In the genomic region with DNA sequence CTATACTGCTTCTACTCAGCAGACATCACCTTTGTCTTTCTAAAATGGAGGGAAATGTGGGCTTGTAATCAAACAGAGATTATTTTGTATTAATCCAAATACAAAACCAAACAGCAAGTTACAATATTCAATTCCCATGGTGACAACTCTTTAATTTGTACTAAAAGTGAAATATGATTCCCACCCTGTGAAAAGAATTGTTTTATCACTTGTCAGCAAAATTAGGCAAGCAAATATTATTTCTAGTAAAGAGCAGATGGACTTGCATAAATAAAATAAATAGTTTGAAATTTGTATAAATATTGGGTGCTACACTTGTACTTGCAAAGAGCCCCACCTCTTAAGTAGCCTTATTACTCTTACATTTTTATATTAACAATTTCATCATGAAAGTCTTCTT, we compare ENCODE assay signal across 2 cellular contexts.
A peak's percentile ranks its signal among the peaks of the same experiment; 100 is the strongest.
TF ChIP-seq lines count a peak whose summit lies in the region.

No MANE protein-coding gene starts in this region.

TF ChIP-seq in A549, 52 proteins besides CTCF, POLR2A, EP300 and RAD21 (continued from another document):
- no peak for TF ChIP-seq CBX2 (IDR thresholded peaks at IDR 0.05; ENCODE audit: borderline replicate concordance, low read depth)
TF ChIP-seq in A549: peak in this region for 1.

TF ChIP-seq in IMR-90, 13 proteins besides CTCF, POLR2A, EP300 and RAD21 (continued from another document):
- TF ChIP-seq NFE2L2 (IDR thresholded peaks at IDR 0.05; ENCODE audit: low read depth, low read length) (no peak), SMC3 (IDR thresholded peaks at IDR 0.05; ENCODE audit: low read depth, low read length) (no peak), MAFK (IDR thresholded peaks at IDR 0.05; ENCODE audit: low read depth, low read length) (peak; percentile 82), MXI1 (IDR thresholded peaks at IDR 0.05; ENCODE audit: borderline replicate concordance, low read depth, low read length) (no peak)
